ENCODE assay signal across 10 cellular contexts in the genomic region with DNA sequence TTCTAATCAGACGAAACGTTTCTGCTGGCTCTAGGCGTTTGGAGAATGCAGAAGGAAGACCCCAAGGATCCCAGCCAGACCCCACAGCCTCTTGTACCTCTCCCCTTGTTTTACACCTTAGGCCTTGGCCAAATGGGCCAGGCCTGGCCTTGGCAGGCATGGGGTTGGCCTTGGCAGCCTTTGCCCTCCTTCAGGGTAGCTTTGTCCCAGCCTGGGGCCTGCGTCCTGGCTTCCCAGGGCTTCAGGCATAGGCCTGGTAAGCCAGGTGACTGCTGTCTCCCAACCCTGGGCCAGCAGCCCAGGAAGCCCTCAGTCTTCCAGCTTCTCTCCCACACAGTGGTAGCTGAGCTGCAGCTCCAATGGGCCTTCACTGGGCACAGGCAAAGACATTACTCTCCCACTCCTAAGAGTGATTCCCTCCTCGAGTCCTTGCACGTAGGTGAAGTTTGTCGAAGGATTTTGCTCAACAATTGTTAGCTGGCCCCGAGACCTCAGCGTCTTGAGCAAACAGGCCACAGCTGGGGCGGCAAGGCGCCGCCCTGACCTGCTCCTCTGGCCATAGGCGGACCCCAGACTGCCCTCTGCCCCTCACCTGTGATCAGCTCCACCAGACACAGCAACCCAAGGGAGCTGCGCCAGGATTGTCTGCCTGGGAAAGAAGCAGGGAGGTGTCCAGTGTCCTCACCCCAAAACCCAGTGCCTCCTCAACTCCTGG. TPM values are rescaled to one million over a fixed set of nuclear protein-coding genes. Genes with fewer than 3 reads are reported as not detected.
A peak's percentile ranks its signal among the peaks of the same experiment; 100 is the strongest.
DNase-seq lines count a peak whose midpoint lies in the region; ATAC-seq and TF ChIP-seq lines count a peak whose summit lies in the region.
"Had no signal": no experiment of that assay in that cellular context is flagged by ENCODE, and none has a peak within 500 bp of the region (broad histone marks: within the 10 kb centered on the region; RNA-seq: fewer than 3 reads in every experiment).

No MANE protein-coding gene starts in this region.

- intact Hi-C loops in activated CD4-positive, alpha-beta T cell treated with anti-CD3 and anti-CD28 coated beads, Interleukin-2, amount 10 ng/mL, durations not matched to agents 24 days and 14 days (cut with micrococcal nuclease) = loop anchor here (5.0 kb wide), 3 partner anchors 157 to 507 kb away; no protein-coding TSS in a partner anchor
- intact Hi-C loops in A673 (cut with micrococcal nuclease; ENCODE audit: unreplicated experiment) = loop anchor here (5.0 kb wide), 1 partner anchor 277 kb away; no protein-coding TSS in a partner anchor

- TF ChIP-seq POLR2A in gastroesophageal sphincter (IDR thresholded peaks at IDR 0.05) = no peak

- DNase-seq in activated CD4-positive, alpha-beta T cell treated with anti-CD3 and anti-CD28 coated beads, Interleukin-2, amount 10 ng/mL, durations not matched to agents 24 days and 14 days = no peak
- no peak for DNase-seq in activated CD4-positive, alpha-beta T cell treated with anti-CD3 and anti-CD28 coated beads, Interleukin-2, amount 50 U/mL, for 48 hours
- DNase-seq in RWPE1 (ENCODE audit: low spot score) (no peak), SW 1271 (lab: John Stamatoyannopoulos, UW) (no peak), A673 (ENCODE audit: low spot score) (no peak)
- DNase-seq in stimulated activated naive CD8-positive, alpha-beta T cell treated with anti-CD3 and anti-CD28 coated beads, Interleukin-15, amount 100 ng/mL, for 72 hours = no peak
- DNase-seq: heart right ventricle had no signal

- H3K9me3 Mint-ChIP-seq in activated CD4-positive, alpha-beta T cell treated with anti-CD3 and anti-CD28 coated beads, Interleukin-2, amount 10 ng/mL, durations not matched to agents 24 days and 14 days = no peaks in the 10 kb centered on the region
- no peaks in the 10 kb centered on the region for H3K9me3 Mint-ChIP-seq in stimulated activated naive CD8-positive, alpha-beta T cell treated with anti-CD3 and anti-CD28 coated beads, Interleukin-15, amount 100 ng/mL, for 72 hours

- ATAC-seq in gastroesophageal sphincter = no peak
- no peak for ATAC-seq in stimulated activated naive CD8-positive, alpha-beta T cell treated with anti-CD3 and anti-CD28 coated beads, Interleukin-15, amount 100 ng/mL, for 72 hours
- ATAC-seq in GM21619 (IDR thresholded peaks at IDR 0.05; ENCODE audit: unreplicated experiment) = no peak

- POLR2A ChIA-PET in RWPE1 (lab: Yijun Ruan, JAX; ENCODE audit: low non-redundant PET) (interaction anchor here (0.6 to 0.7 kb wide), 2 partner anchors 9 to 104 kb away, joined by 3 read pairs; no protein-coding TSS in a partner anchor), A673 (lab: Charles Lee; ENCODE audit: low non-redundant PET) (no interaction called here)

- H3K4me1 ChIP-seq in gastroesophageal sphincter = peaks cover 0 to 81% (median 40%) of the 10 kb centered on the region in 3 donors
- H3K4me1 ChIP-seq in A673 (ENCODE audit: insufficient read depth, low read length, poor library complexity, severe bottlenecking) = peaks cover 4% of the 10 kb centered on the region

- H3K9me3 ChIP-seq in gastroesophageal sphincter (no peaks in the 10 kb centered on the region), A673 (ENCODE audit: low read depth, low read length, poor library complexity, severe bottlenecking) (no peaks in the 10 kb centered on the region)
- H3K9me3 ChIP-seq: BE2C, heart right ventricle had no signal

- BruUV-seq in A673 (replicated peaks; lab: Mats Ljungman, UMichigan) = no TSS peak

- no peaks in the 10 kb centered on the region for H3K36me3 ChIP-seq in gastroesophageal sphincter
- H3K36me3 ChIP-seq in A673 (ENCODE audit: insufficient read depth, low read length, poor library complexity, severe bottlenecking) = no peaks in the 10 kb centered on the region
- H3K36me3 ChIP-seq: BE2C, heart right ventricle had no signal

- H3K27ac Mint-ChIP-seq in activated CD4-positive, alpha-beta T cell treated with anti-CD3 and anti-CD28 coated beads, Interleukin-2, amount 10 ng/mL, durations not matched to agents 24 days and 14 days = no peak overlapping the region
- no peak overlapping the region for H3K27ac Mint-ChIP-seq in stimulated activated naive CD8-positive, alpha-beta T cell treated with anti-CD3 and anti-CD28 coated beads, Interleukin-15, amount 100 ng/mL, for 72 hours

- no peaks in the 10 kb centered on the region for H3K36me3 Mint-ChIP-seq in activated CD4-positive, alpha-beta T cell treated with anti-CD3 and anti-CD28 coated beads, Interleukin-2, amount 10 ng/mL, durations not matched to agents 24 days and 14 days (ENCODE audit: low read depth)

- H3K4me3 ChIP-seq in gastroesophageal sphincter (peak overlapping the region in 1 of 2 donors; percentile 89), A673 (ENCODE audit: low read depth, low read length, poor library complexity, severe bottlenecking) (no peak overlapping the region)

- H3K4me1 Mint-ChIP-seq in activated CD4-positive, alpha-beta T cell treated with anti-CD3 and anti-CD28 coated beads, Interleukin-2, amount 10 ng/mL, durations not matched to agents 24 days and 14 days = peaks cover 22% of the 10 kb centered on the region
- peaks cover 63% of the 10 kb centered on the region for H3K4me1 Mint-ChIP-seq in stimulated activated naive CD8-positive, alpha-beta T cell treated with anti-CD3 and anti-CD28 coated beads, Interleukin-15, amount 100 ng/mL, for 72 hours

- H3K4me3 Mint-ChIP-seq in activated CD4-positive, alpha-beta T cell treated with anti-CD3 and anti-CD28 coated beads, Interleukin-2, amount 10 ng/mL, durations not matched to agents 24 days and 14 days = peak overlapping the region; percentile 87
- H3K4me3 Mint-ChIP-seq in stimulated activated naive CD8-positive, alpha-beta T cell treated with anti-CD3 and anti-CD28 coated beads, Interleukin-15, amount 100 ng/mL, for 72 hours = peak overlapping the region; percentile 87 to 93

- TF ChIP-seq CTCF in RWPE1 (conservative IDR thresholded peaks at IDR 0.05; ENCODE audit: low read depth) (no peak), gastroesophageal sphincter (IDR thresholded peaks at IDR 0.05) (no peak), A673 (conservative IDR thresholded peaks at IDR 0.05; ENCODE audit: low read depth, low read length) (no peak)

- no peak for TF ChIP-seq EP300 in gastroesophageal sphincter (IDR thresholded peaks at IDR 0.05)

- CTCF ChIA-PET in RWPE1 (lab: Yijun Ruan, JAX) = interaction anchor here (1.1 to 1.4 kb wide), 2 partner anchors 130 to 156 kb away, joined by 4 to 11 read pairs; partner anchors contain the start of gene PCBD2
- CTCF ChIA-PET in A673 (lab: Charles Lee) = interaction anchor here (0.5 kb wide), 1 partner anchor 507 kb away, joined by 4 read pairs; no protein-coding TSS in a partner anchor

- H3K27me3 ChIP-seq in gastroesophageal sphincter (peaks cover 100% of the 10 kb centered on the region), A673 (replicated peaks; ENCODE audit: insufficient read depth, low read depth, low read length, poor library complexity) (peaks cover 70% of the 10 kb centered on the region)

- 40% methylated on average over 1 of the region's 14 CpGs; no CpG with 5 or more reads in 1 of the 2 donors for WGBS in gastroesophageal sphincter (ENCODE audit: low coverage in 1 of 2), 2 donors

- H3K27me3 Mint-ChIP-seq in activated CD4-positive, alpha-beta T cell treated with anti-CD3 and anti-CD28 coated beads, Interleukin-2, amount 10 ng/mL, durations not matched to agents 24 days and 14 days = peaks cover 74% of the 10 kb centered on the region
- peaks cover 91% of the 10 kb centered on the region for H3K27me3 Mint-ChIP-seq in stimulated activated naive CD8-positive, alpha-beta T cell treated with anti-CD3 and anti-CD28 coated beads, Interleukin-15, amount 100 ng/mL, for 72 hours

- H3K27ac ChIP-seq in RWPE1 = peak overlapping the region; percentile 99
- peak overlapping the region in 3 of 4 donors; percentile 81 to 94 (median 87) for H3K27ac ChIP-seq in gastroesophageal sphincter
- H3K27ac ChIP-seq in A673 (ENCODE audit: low read depth, low read length, poor library complexity, severe bottlenecking) = no peak overlapping the region
- H3K27ac ChIP-seq: heart right ventricle had no signal

RNA-seq across cellular contexts. Expression of gene PITX1, which starts 1.1 kb away (rescaled TPM):
- 0.61 and 0.78 TPM in 2 replicates for total RNA-seq in activated CD4-positive, alpha-beta T cell treated with anti-CD3 and anti-CD28 coated beads, Interleukin-2, amount 10 ng/mL, durations not matched to agents 24 days and 14 days
- total RNA-seq in gastroesophageal sphincter (100 to 1,000 TPM in 2 of 4 donors, 10 to 100 TPM in 2; 17.0 to 182 (median 79.6) TPM), A673 (2021) (1.8 and 2.0 TPM in 2 replicates)
